In the genomic region with DNA sequence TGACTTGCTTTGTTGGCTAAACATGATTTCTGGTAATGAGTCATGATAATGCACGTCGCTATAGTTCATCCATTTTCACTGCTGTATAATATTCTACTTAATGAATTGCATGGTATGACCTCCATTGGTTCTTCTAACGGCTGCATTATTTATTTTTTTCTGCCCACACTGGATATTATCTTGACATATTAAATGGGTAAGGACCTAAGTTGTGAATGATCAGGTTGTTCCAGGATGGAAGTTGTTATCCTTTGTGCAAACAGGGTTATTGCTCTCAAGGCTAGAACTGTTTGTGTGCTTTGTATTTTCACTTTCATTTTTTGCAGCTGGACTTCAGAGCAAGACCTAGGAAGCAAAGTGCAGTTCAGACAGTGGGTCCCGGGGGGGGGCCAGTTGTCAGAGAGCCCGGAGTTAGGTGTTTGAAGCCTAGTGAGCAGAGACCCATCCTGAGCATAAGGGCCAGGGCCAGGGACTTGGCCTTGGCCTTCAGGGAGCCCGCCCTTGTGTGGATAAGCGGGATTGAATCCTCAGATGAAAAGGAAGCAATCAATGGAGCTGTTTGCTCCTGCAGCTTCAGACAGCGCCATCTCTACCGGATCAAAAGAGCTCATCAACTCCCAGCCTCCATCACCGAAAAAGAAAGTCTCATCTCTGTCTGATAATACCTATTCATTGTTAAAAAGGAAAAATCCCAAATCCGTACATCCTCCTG, we compare ENCODE assay signal across 28 cellular contexts. TPM values are rescaled to one million over a fixed set of nuclear protein-coding genes. Genes with fewer than 3 reads are reported as not detected.
DNase-seq lines count a peak whose midpoint lies in the region; ATAC-seq and TF ChIP-seq lines count a peak whose summit lies in the region.
"Had no signal": no experiment of that assay in that cellular context is flagged by ENCODE, and none has a peak within 500 bp of the region (broad histone marks: within the 10 kb centered on the region; RNA-seq: fewer than 3 reads in every experiment).

No MANE protein-coding gene starts in this region.

- no peaks in the 10 kb centered on the region for H3K36me3 ChIP-seq in heart right ventricle
- H3K36me3 ChIP-seq in upper lobe of right lung = no peaks in the 10 kb centered on the region
- H3K36me3 ChIP-seq: HAP-1, uterus had no signal

- peaks cover 13% of the 10 kb centered on the region for H3K9me3 Mint-ChIP-seq in glutamatergic neuron (ENCODE audit: unreplicated experiment)
- no peaks in the 10 kb centered on the region for H3K9me3 Mint-ChIP-seq in activated T-helper 1 cell treated with anti-CD3 and anti-CD28 coated beads, Interleukin-12 subunit alpha, Interleukin-12 subunit beta, Interleukin-2, Interleukin-4 antibody, amounts not matched to agents 30 ng/mL and 10 ng/mL and 1 ng/mL, durations not matched to agents 14 hours and 24 hours and 36 hours
- H3K9me3 Mint-ChIP-seq: activated naive CD4-positive, alpha-beta T cell treated with anti-CD3 and anti-CD28 coated beads, Interleukin-2, amount 50 U/mL, for 24 hours had no signal

- no peak overlapping the region for H3K4me3 ChIP-seq in heart right ventricle
- no peak overlapping the region for H3K4me3 ChIP-seq in upper lobe of right lung
- H3K4me3 ChIP-seq: HAP-1, lung, uterus had no signal

- peak; percentile 1 for DNase-seq in left cardiac atrium
- DNase-seq in heart right ventricle = no peak
- DNase-seq in mesenteric fat pad (ENCODE audit: low spot score) = peak; percentile 59
- DNase-seq in upper lobe of right lung = peak; percentile 6
- no peak for DNase-seq in glutamatergic neuron
- no peak for DNase-seq in activated T-helper 1 cell treated with anti-CD3 and anti-CD28 coated beads, Interleukin-12 subunit alpha, Interleukin-12 subunit beta, Interleukin-2, Interleukin-4 antibody, amounts not matched to agents 30 ng/mL and 10 ng/mL and 1 ng/mL, durations not matched to agents 14 hours and 24 hours and 36 hours (ENCODE audit: low spot score)
- DNase-seq in COLO668 (lab: John Stamatoyannopoulos, UW; ENCODE audit: unreplicated experiment) = no peak
- DNase-seq: ACHN; activated CD4-positive, alpha-beta T cell treated with anti-CD3 and anti-CD28 coated beads for 48 hours; activated T-cell treated with anti-CD3 and anti-CD28 coated beads, Interleukin-2, amount 50 U/mL, for 48 hours; C1 segment of cervical spinal cord; effector CD4-positive, alpha-beta T cell; erythroblast; foreskin fibroblast; GDM1; hippocampal formation; naive B cell; NCI-H1694 treated with DMSO at 0.1 percent for 48 hours; NCI-H345; NK-92 treated with Interleukin-12 subunit alpha and Interleukin-12 subunit beta, amount 100 ng/mL, for 24 hours; nucleus accumbens; retina; uterus had no signal

- H3K36me3 Mint-ChIP-seq in glutamatergic neuron (ENCODE audit: unreplicated experiment) = no peaks in the 10 kb centered on the region
- no peaks in the 10 kb centered on the region for H3K36me3 Mint-ChIP-seq in activated T-helper 1 cell treated with anti-CD3 and anti-CD28 coated beads, Interleukin-12 subunit alpha, Interleukin-12 subunit beta, Interleukin-2, Interleukin-4 antibody, amounts not matched to agents 30 ng/mL and 10 ng/mL and 1 ng/mL, durations not matched to agents 14 hours and 24 hours and 36 hours (ENCODE audit: low read depth)
- H3K36me3 Mint-ChIP-seq: activated naive CD4-positive, alpha-beta T cell treated with anti-CD3 and anti-CD28 coated beads, Interleukin-2, amount 50 U/mL, for 24 hours; naive B cell had no signal

- no peak overlapping the region for H3K27ac Mint-ChIP-seq in glutamatergic neuron (ENCODE audit: unreplicated experiment)
- no peak overlapping the region for H3K27ac Mint-ChIP-seq in activated T-helper 1 cell treated with anti-CD3 and anti-CD28 coated beads, Interleukin-12 subunit alpha, Interleukin-12 subunit beta, Interleukin-2, Interleukin-4 antibody, amounts not matched to agents 30 ng/mL and 10 ng/mL and 1 ng/mL, durations not matched to agents 14 hours and 24 hours and 36 hours
- H3K27ac Mint-ChIP-seq: activated naive CD4-positive, alpha-beta T cell treated with anti-CD3 and anti-CD28 coated beads, Interleukin-2, amount 50 U/mL, for 24 hours; naive B cell had no signal

- TF ChIP-seq CTCF in heart right ventricle (IDR thresholded peaks at IDR 0.05) = no peak
- TF ChIP-seq CTCF in VCaP (conservative IDR thresholded peaks at IDR 0.05) = no peak
- no peak for TF ChIP-seq CTCF in upper lobe of right lung (IDR thresholded peaks at IDR 0.05)
- TF ChIP-seq CTCF in glutamatergic neuron (IDR thresholded peaks at IDR 0.05; ENCODE audit: partially characterized antibody, unreplicated experiment) = no peak

- intact Hi-C loops in left cardiac atrium (cut with DNase I) = no loop called here
- intact Hi-C loops in heart right ventricle (cut with DNase I) = no loop called here
- intact Hi-C loops in upper lobe of right lung (cut with DNase I) = no loop called here
- intact Hi-C loops in activated T-helper 1 cell treated with anti-CD3 and anti-CD28 coated beads, Interleukin-12 subunit alpha, Interleukin-12 subunit beta, Interleukin-2, Interleukin-4 antibody, amounts not matched to agents 30 ng/mL and 10 ng/mL and 1 ng/mL, durations not matched to agents 14 hours and 24 hours and 36 hours (cut with micrococcal nuclease) = no loop called here

- H3K4me1 Mint-ChIP-seq in glutamatergic neuron (ENCODE audit: low read depth, unreplicated experiment) = peaks cover 32% of the 10 kb centered on the region
- no peaks in the 10 kb centered on the region for H3K4me1 Mint-ChIP-seq in activated T-helper 1 cell treated with anti-CD3 and anti-CD28 coated beads, Interleukin-12 subunit alpha, Interleukin-12 subunit beta, Interleukin-2, Interleukin-4 antibody, amounts not matched to agents 30 ng/mL and 10 ng/mL and 1 ng/mL, durations not matched to agents 14 hours and 24 hours and 36 hours (ENCODE audit: low read depth)
- H3K4me1 Mint-ChIP-seq: activated naive CD4-positive, alpha-beta T cell treated with anti-CD3 and anti-CD28 coated beads, Interleukin-2, amount 50 U/mL, for 24 hours; naive B cell had no signal

- peaks cover 10% of the 10 kb centered on the region for H3K27me3 Mint-ChIP-seq in glutamatergic neuron (ENCODE audit: unreplicated experiment)
- H3K27me3 Mint-ChIP-seq in activated T-helper 1 cell treated with anti-CD3 and anti-CD28 coated beads, Interleukin-12 subunit alpha, Interleukin-12 subunit beta, Interleukin-2, Interleukin-4 antibody, amounts not matched to agents 30 ng/mL and 10 ng/mL and 1 ng/mL, durations not matched to agents 14 hours and 24 hours and 36 hours (ENCODE audit: insufficient read depth) = no peaks in the 10 kb centered on the region
- H3K27me3 Mint-ChIP-seq: activated naive CD4-positive, alpha-beta T cell treated with anti-CD3 and anti-CD28 coated beads, Interleukin-2, amount 50 U/mL, for 24 hours had no signal

- whole genome bisulfite sequencing in heart right ventricle, 2 donors = 89 to 92% methylated on average over 11 of the region's 11 CpGs

- H3K9me3 ChIP-seq in heart right ventricle (no peaks in the 10 kb centered on the region), upper lobe of right lung (no peaks in the 10 kb centered on the region)
- H3K9me3 ChIP-seq: HAP-1, uterus had no signal

- H3K4me1 ChIP-seq in heart right ventricle (peaks cover 0 to 36% (median 11%) of the 10 kb centered on the region in 9 donors), upper lobe of right lung (peaks cover 6% of the 10 kb centered on the region)
- H3K4me1 ChIP-seq: HAP-1, uterus had no signal

- H3K4me3 Mint-ChIP-seq in glutamatergic neuron (ENCODE audit: unreplicated experiment) = no peak overlapping the region
- no peak overlapping the region for H3K4me3 Mint-ChIP-seq in activated T-helper 1 cell treated with anti-CD3 and anti-CD28 coated beads, Interleukin-12 subunit alpha, Interleukin-12 subunit beta, Interleukin-2, Interleukin-4 antibody, amounts not matched to agents 30 ng/mL and 10 ng/mL and 1 ng/mL, durations not matched to agents 14 hours and 24 hours and 36 hours
- H3K4me3 Mint-ChIP-seq: activated naive CD4-positive, alpha-beta T cell treated with anti-CD3 and anti-CD28 coated beads, Interleukin-2, amount 50 U/mL, for 24 hours; naive B cell had no signal

- no peak overlapping the region for H3K27ac ChIP-seq in heart right ventricle
- peak overlapping the region; percentile 92 for H3K27ac ChIP-seq in VCaP
- no peak overlapping the region for H3K27ac ChIP-seq in upper lobe of right lung
- H3K27ac ChIP-seq: KMS-11, uterus had no signal

- ATAC-seq in left cardiac atrium (no peak), heart right ventricle (no peak), upper lobe of right lung (no peak)

- H3K27me3 ChIP-seq in heart right ventricle (no peaks in the 10 kb centered on the region), upper lobe of right lung (no peaks in the 10 kb centered on the region)
- H3K27me3 ChIP-seq: uterus had no signal

RNA-seq across cellular contexts. Expression of a gene that starts 48.2 kb away (rescaled TPM):
- total RNA-seq in left cardiac atrium (10 to 100 TPM; 22.5 to 23.9 TPM), heart right ventricle (10 to 100 TPM; 17.5 to 29.2 (median 20.4) TPM), mesenteric fat pad (26.5 TPM), upper lobe of right lung (33.4 TPM), glutamatergic neuron (ENCODE audit: unreplicated experiment) (153 TPM)
- polyA plus RNA-seq in heart right ventricle = 1 to 10 TPM; 3.5 to 4.3 TPM
- 2.0 and 2.9 TPM in 2 replicates for total RNA-seq in activated T-helper 1 cell treated with anti-CD3 and anti-CD28 coated beads, Interleukin-12 subunit alpha, Interleukin-12 subunit beta, Interleukin-2, Interleukin-4 antibody, amounts not matched to agents 30 ng/mL and 10 ng/mL and 1 ng/mL, durations not matched to agents 14 hours and 24 hours and 36 hours

Comparison
In these comparisons a context has a peak if more than half of its experiments do, and no peak if none do; other contexts are left out.
1. DNase-seq: peak in left cardiac atrium (single experiment), mesenteric fat pad (single experiment) and upper lobe of right lung (single experiment); none in heart right ventricle (0 of 2), glutamatergic neuron (single experiment), activated T-helper 1 cell treated with anti-CD3 and anti-CD28 coated beads, Interleukin-12 subunit alpha, Interleukin-12 subunit beta, Interleukin-2, Interleukin-4 antibody, amounts not matched to agents 30 ng/mL and 10 ng/mL and 1 ng/mL, durations not matched to agents 14 hours and 24 hours and 36 hours (single experiment) and COLO668 (single experiment).